In the genomic region with DNA sequence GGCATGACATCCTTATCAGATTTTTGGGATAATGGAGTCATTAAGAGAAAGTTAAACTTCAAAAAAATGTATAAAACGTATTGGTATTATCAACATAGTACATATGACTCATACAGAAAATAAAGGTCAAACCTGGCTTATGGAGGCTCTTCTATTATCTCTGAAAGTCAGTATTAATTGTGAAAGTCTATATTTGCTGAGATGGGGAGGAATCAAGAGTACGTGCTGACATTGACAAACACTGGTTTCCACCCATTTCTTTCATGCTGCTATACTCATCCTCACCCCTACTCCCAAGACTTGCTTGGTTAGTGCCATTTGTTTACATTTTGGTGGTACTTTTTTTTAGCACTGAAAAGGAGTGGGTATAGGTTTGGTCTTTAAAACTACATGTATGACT, we compare ENCODE assay signal across 21 cellular contexts.
"Had no signal": no experiment of that assay in that cellular context is flagged by ENCODE, and none has a peak within 500 bp of the region (broad histone marks: within the 10 kb centered on the region; RNA-seq: fewer than 3 reads in every experiment).

No MANE protein-coding gene starts in this region.

- H3K27ac ChIP-seq: esophagus squamous epithelium, heart right ventricle, left ventricle myocardium inferior, parathyroid adenoma, tibial artery had no signal

- H3K36me3 Mint-ChIP-seq: activated naive CD8-positive, alpha-beta T cell treated with anti-CD3 and anti-CD28 coated beads, Interleukin-2, amount 10 ng/mL, durations not matched to agents 7 days and 5 days; brain; stimulated activated naive B cell treated with anti-CD40 and anti-IgM and Interleukin-4, amounts not matched to agents 10 μg/mL and 1 μg/mL and 100 μg/mL, for 72 hours; WTC11 had no signal

- H3K27me3 ChIP-seq: esophagus squamous epithelium, heart right ventricle, tibial artery had no signal

- H3K4me1 Mint-ChIP-seq: activated naive CD8-positive, alpha-beta T cell treated with anti-CD3 and anti-CD28 coated beads, Interleukin-2, amount 10 ng/mL, durations not matched to agents 7 days and 5 days; brain; stimulated activated naive B cell treated with anti-CD40 and anti-IgM and Interleukin-4, amounts not matched to agents 10 μg/mL and 1 μg/mL and 100 μg/mL, for 72 hours had no signal

- DNase-seq: activated gamma-delta T cell treated with Interleukin-2 at 50 U/mL for 16 hours; activated naive CD8-positive, alpha-beta T cell treated with anti-CD3 and anti-CD28 coated beads, Interleukin-2, amount 10 ng/mL, durations not matched to agents 7 days and 5 days; anterior cingulate cortex; caudate nucleus; effector memory CD8-positive, alpha-beta T cell; esophagus squamous epithelium; heart right ventricle; kidney glomerular epithelial cell; left ventricle myocardium inferior; mammary epithelial cell; midbrain; stimulated activated CD4-positive, alpha-beta T cell treated with anti-CD3 and anti-CD28 coated beads, Interleukin-4, amount 100 ng/mL, for 1 hour; stimulated activated naive B cell treated with anti-CD40 and anti-IgM and Interleukin-4, amounts not matched to agents 10 μg/mL and 1 μg/mL and 100 μg/mL, for 72 hours; substantia nigra; tibial artery had no signal

- H3K4me3 Mint-ChIP-seq: activated naive CD8-positive, alpha-beta T cell treated with anti-CD3 and anti-CD28 coated beads, Interleukin-2, amount 10 ng/mL, durations not matched to agents 7 days and 5 days; brain; effector memory CD8-positive, alpha-beta T cell; nephron; stimulated activated naive B cell treated with anti-CD40 and anti-IgM and Interleukin-4, amounts not matched to agents 10 μg/mL and 1 μg/mL and 100 μg/mL, for 72 hours; WTC11 had no signal

- H3K27ac Mint-ChIP-seq: activated naive CD8-positive, alpha-beta T cell treated with anti-CD3 and anti-CD28 coated beads, Interleukin-2, amount 10 ng/mL, durations not matched to agents 7 days and 5 days; brain; effector memory CD8-positive, alpha-beta T cell; nephron; stimulated activated naive B cell treated with anti-CD40 and anti-IgM and Interleukin-4, amounts not matched to agents 10 μg/mL and 1 μg/mL and 100 μg/mL, for 72 hours; WTC11 had no signal

- H3K4me3 ChIP-seq: esophagus squamous epithelium, heart right ventricle, left ventricle myocardium inferior, smooth muscle cell, tibial artery had no signal

- ATAC-seq: effector memory CD8-positive, alpha-beta T cell; heart right ventricle; sciatic nerve; stimulated activated naive B cell treated with anti-CD40 and anti-IgM and Interleukin-4, amounts not matched to agents 10 μg/mL and 1 μg/mL and 100 μg/mL, for 72 hours; WTC11 had no signal

- H3K9me3 Mint-ChIP-seq: activated naive CD8-positive, alpha-beta T cell treated with anti-CD3 and anti-CD28 coated beads, Interleukin-2, amount 10 ng/mL, durations not matched to agents 7 days and 5 days; brain; effector memory CD8-positive, alpha-beta T cell; nephron; stimulated activated naive B cell treated with anti-CD40 and anti-IgM and Interleukin-4, amounts not matched to agents 10 μg/mL and 1 μg/mL and 100 μg/mL, for 72 hours; WTC11 had no signal

- H3K9me3 ChIP-seq: esophagus squamous epithelium, heart right ventricle, left ventricle myocardium inferior, tibial artery had no signal

- H3K36me3 ChIP-seq: esophagus squamous epithelium, tibial artery had no signal
